ENCODE assay signal across 26 cellular contexts in the genomic region with DNA sequence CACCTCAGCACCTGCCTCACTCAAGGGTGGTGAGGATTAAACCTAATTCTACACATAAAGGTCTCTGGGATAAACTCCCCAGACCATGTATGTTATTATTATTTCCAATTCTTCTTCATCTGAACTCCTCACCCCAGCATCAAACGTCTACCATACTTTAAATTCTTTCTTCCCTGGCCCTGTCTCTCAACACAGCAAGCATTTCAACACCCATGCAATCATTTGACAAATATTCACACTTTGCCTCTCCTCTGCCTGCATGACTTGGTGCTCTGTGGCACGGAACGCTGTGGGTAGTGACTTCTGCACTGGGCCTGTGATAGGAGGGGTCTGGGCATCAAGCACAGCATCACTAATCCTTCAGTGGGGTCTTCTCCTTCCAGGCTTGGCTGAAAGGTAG.
DNase-seq lines count a peak whose midpoint lies in the region; FAIRE-seq and TF ChIP-seq lines count a peak whose summit lies in the region.
"Had no signal": no experiment of that assay in that cellular context is flagged by ENCODE, and none has a peak within 500 bp of the region (broad histone marks: within the 10 kb centered on the region; RNA-seq: fewer than 3 reads in every experiment).

No MANE protein-coding gene starts in this region.

- no peak for TF ChIP-seq CTCF in HFFc6 (IDR thresholded peaks at IDR 0.05)
- no peak for TF ChIP-seq CTCF in brain microvascular endothelial cell (IDR thresholded peaks at IDR 0.05; ENCODE audit: low read depth, low read length, missing control alignments)
- no peak for TF ChIP-seq CTCF in left ventricle myocardium inferior (IDR thresholded peaks at IDR 0.05; ENCODE audit: borderline replicate concordance)
- no peak for TF ChIP-seq CTCF in kidney (IDR thresholded peaks at IDR 0.05; ENCODE audit: borderline replicate concordance, extremely low read depth, insufficient read depth)

- peaks cover 70% of the 10 kb centered on the region for H3K4me1 Mint-ChIP-seq in HFFc6 (ENCODE audit: low read depth)
- H3K4me1 Mint-ChIP-seq: activated CD4-positive, alpha-beta T cell treated with anti-CD3 and anti-CD28 coated beads, Interleukin-2, amount 10 ng/mL, durations not matched to agents 24 days and 14 days; activated CD8-positive, alpha-beta memory T cell treated with anti-CD3 and anti-CD28 coated beads, Interleukin-2, amount 10 ng/mL, durations not matched to agents 7 days and 5 days; B cell; CD8-positive, alpha-beta memory T cell had no signal

- H3K4me3 ChIP-seq in brain microvascular endothelial cell (ENCODE audit: low read depth, low read length) (no peak overlapping the region), left ventricle myocardium inferior (no peak overlapping the region), kidney (ENCODE audit: low read length in 2 of 2) (no peak overlapping the region)
- H3K4me3 ChIP-seq: gastroesophageal sphincter, lung, skin epidermis had no signal

- H3K27me3 ChIP-seq in brain microvascular endothelial cell (replicated peaks): no peaks in the 10 kb centered on the region
- no peaks in the 10 kb centered on the region for H3K27me3 ChIP-seq in left ventricle myocardium inferior (ENCODE audit: low read depth)
- H3K27me3 ChIP-seq: gastroesophageal sphincter had no signal

- H3K4me1 ChIP-seq in left ventricle myocardium inferior (peaks cover 12% of the 10 kb centered on the region), kidney (ENCODE audit: control insufficient read depth in 1 of 2, insufficient read depth in 1 of 2, low read depth in 1 of 2, low read length in 2 of 2) (peaks cover 0 to 6% of the 10 kb centered on the region in 2 donors)

- DNase-seq in HFFc6 (peak; percentile 30), brain microvascular endothelial cell (peak; percentile 68), islet precursor cell (peak; percentile 28), left ventricle myocardium inferior (no peak), GM19240 (ENCODE audit: insufficient read length, low spot score) (no peak), kidney (no peak)
- DNase-seq in activated CD4-positive, CD25-positive, alpha-beta regulatory T cell (lab: John Stamatoyannopoulos, UW): no peak
- DNase-seq: activated CD4-positive, alpha-beta T cell treated with anti-CD3 and anti-CD28 coated beads, Interleukin-2, amount 10 ng/mL, durations not matched to agents 24 days and 14 days; activated CD8-positive, alpha-beta memory T cell treated with anti-CD3 and anti-CD28 coated beads, Interleukin-2, amount 10 ng/mL, durations not matched to agents 7 days and 5 days; activated naive CD4-positive, alpha-beta T cell treated with anti-CD3 and anti-CD28 coated beads, Interleukin-2, amount 50 U/mL, for 16 hours; CD8-positive, alpha-beta memory T cell; DMS153; effector CD8-positive, alpha-beta T cell; erythroblast; GDM1; hypothalamus; NCI-H1092; NCI-H1930; NCI-H526 treated with DMSO at 0.1 percent for 48 hours; stimulated activated CD4-positive, alpha-beta T cell treated with anti-CD3 and anti-CD28 coated beads, Interleukin-1b, Interleukin-23, amount 100 ng/mL, for 48 hours had no signal

- H3K27me3 Mint-ChIP-seq in HFFc6 (ENCODE audit: insufficient read depth): no peaks in the 10 kb centered on the region; the same call in 1 of the 2 replicates
- H3K27me3 Mint-ChIP-seq: activated CD4-positive, alpha-beta T cell treated with anti-CD3 and anti-CD28 coated beads, Interleukin-2, amount 10 ng/mL, durations not matched to agents 24 days and 14 days; activated CD8-positive, alpha-beta memory T cell treated with anti-CD3 and anti-CD28 coated beads, Interleukin-2, amount 10 ng/mL, durations not matched to agents 7 days and 5 days had no signal

- no peak for FAIRE-seq in kidney (lab: Jason Lieb, UNC)
- FAIRE-seq: colon had no signal

- H3K27ac ChIP-seq in brain microvascular endothelial cell (peak overlapping the region; percentile 47), left ventricle myocardium inferior (replicated peaks) (no peak overlapping the region), kidney (ENCODE audit: low read depth in 2 of 2, low read length in 2 of 2) (no peak overlapping the region)
- H3K27ac ChIP-seq: gastroesophageal sphincter, skin epidermis had no signal

- in situ Hi-C loops in brain microvascular endothelial cell (cut with HindIII; ENCODE audit: low pct_ligation_motif_present, low sequenced_read_pairs): loop anchor here (25.0 kb wide), 1 partner anchor 729 kb away; no protein-coding TSS in a partner anchor

- no peak overlapping the region for H3K27ac Mint-ChIP-seq in HFFc6
- H3K27ac Mint-ChIP-seq: activated CD4-positive, alpha-beta T cell treated with anti-CD3 and anti-CD28 coated beads, Interleukin-2, amount 10 ng/mL, durations not matched to agents 24 days and 14 days; activated CD8-positive, alpha-beta memory T cell treated with anti-CD3 and anti-CD28 coated beads, Interleukin-2, amount 10 ng/mL, durations not matched to agents 7 days and 5 days; B cell; CD8-positive, alpha-beta memory T cell; type B pancreatic cell had no signal

- H3K36me3 Mint-ChIP-seq in HFFc6 (ENCODE audit: low read depth): no peaks in the 10 kb centered on the region
- H3K36me3 Mint-ChIP-seq: activated CD8-positive, alpha-beta memory T cell treated with anti-CD3 and anti-CD28 coated beads, Interleukin-2, amount 10 ng/mL, durations not matched to agents 7 days and 5 days; CD8-positive, alpha-beta memory T cell; type B pancreatic cell had no signal

- H3K4me3 Mint-ChIP-seq in HFFc6: no peak overlapping the region
- H3K4me3 Mint-ChIP-seq: activated CD4-positive, alpha-beta T cell treated with anti-CD3 and anti-CD28 coated beads, Interleukin-2, amount 10 ng/mL, durations not matched to agents 24 days and 14 days; activated CD8-positive, alpha-beta memory T cell treated with anti-CD3 and anti-CD28 coated beads, Interleukin-2, amount 10 ng/mL, durations not matched to agents 7 days and 5 days; B cell; CD8-positive, alpha-beta memory T cell; type B pancreatic cell had no signal

- H3K9me3 Mint-ChIP-seq in HFFc6: no peaks in the 10 kb centered on the region
- H3K9me3 Mint-ChIP-seq: activated CD4-positive, alpha-beta T cell treated with anti-CD3 and anti-CD28 coated beads, Interleukin-2, amount 10 ng/mL, durations not matched to agents 24 days and 14 days had no signal

- intact Hi-C loops in left ventricle myocardium inferior (cut with micrococcal nuclease): no loop called here
- intact Hi-C loops in kidney (cut with DNase I): loop anchor here (10.0 kb wide), 1 partner anchor 1166 kb away; the partner anchor contains the start of gene IGFBP3

- no peaks in the 10 kb centered on the region for H3K36me3 ChIP-seq in brain microvascular endothelial cell (replicated peaks)
- no peaks in the 10 kb centered on the region for H3K36me3 ChIP-seq in left ventricle myocardium inferior
- H3K36me3 ChIP-seq in kidney (ENCODE audit: control insufficient read depth in 1 of 2, insufficient read depth in 2 of 2, low read length in 2 of 2): no peaks in the 10 kb centered on the region
- H3K36me3 ChIP-seq: gastroesophageal sphincter had no signal

- H3K9me3 ChIP-seq in left ventricle myocardium inferior (replicated peaks) (no peaks in the 10 kb centered on the region), kidney (ENCODE audit: control insufficient read depth in 1 of 2, low read length in 2 of 2) (no peaks in the 10 kb centered on the region)
- H3K9me3 ChIP-seq: gastroesophageal sphincter had no signal

- no peak overlapping the region for H3K9ac ChIP-seq in kidney (ENCODE audit: low read length in 2 of 2)

Comparison
In these comparisons a context has a peak if more than half of its experiments do, and no peak if none do; other contexts are left out.
1. DNase-seq: peak in HFFc6 (single experiment), brain microvascular endothelial cell (single experiment) and islet precursor cell (single experiment); none in activated CD4-positive, CD25-positive, alpha-beta regulatory T cell (0 of 4), left ventricle myocardium inferior (single experiment), GM19240 (single experiment) and kidney (single experiment).